ENCODE assay signal across 1 cellular context in the genomic region with DNA sequence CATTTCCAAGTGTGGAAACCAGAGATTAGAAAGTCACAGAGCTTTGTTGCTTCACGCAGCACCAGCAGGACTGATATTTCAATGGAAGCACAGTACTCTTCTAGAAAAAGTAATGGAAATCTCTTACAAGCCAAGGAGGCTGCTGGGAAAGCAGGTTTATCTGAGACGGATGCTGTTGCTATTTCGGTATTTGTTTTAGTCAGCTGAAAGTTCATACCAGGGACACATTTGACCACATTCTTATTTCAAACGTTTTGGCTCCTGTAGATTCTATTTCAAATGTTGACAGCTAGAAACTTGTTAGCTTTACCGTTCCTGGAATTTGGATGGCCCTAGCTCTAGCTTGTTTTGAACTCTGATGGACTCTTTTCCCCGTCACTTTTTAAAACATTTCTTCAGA.
TF ChIP-seq lines count a peak whose summit lies in the region.

No MANE protein-coding gene starts in this region.

TF ChIP-seq in K562, 482 proteins besides CTCF, POLR2A, EP300 and RAD21:
- TF ChIP-seq, protein P1, sequence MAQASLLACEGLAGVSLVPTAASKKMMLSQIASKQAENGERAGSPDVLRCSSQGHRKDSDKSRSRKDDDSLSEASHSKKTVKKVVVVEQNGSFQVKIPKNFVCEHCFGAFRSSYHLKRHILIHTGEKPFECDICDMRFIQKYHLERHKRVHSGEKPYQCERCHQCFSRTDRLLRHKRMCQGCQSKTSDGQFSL (CRISPR knock-in tag; IDR thresholded peaks at IDR 0.05): no peak
- TF ChIP-seq, protein P1 (tag; IDR thresholded peaks at IDR 0.05): no peak
- TF ChIP-seq ZNF124 (CRISPR knock-in tag; IDR thresholded peaks at IDR 0.05) (no peak), POLR2G (IDR thresholded peaks at IDR 0.05; ENCODE audit: low read depth, low read length) (no peak), CHD1 (IDR thresholded peaks at IDR 0.05; ENCODE audit: low read length) (no peak), TEAD1 (CRISPR knock-in tag; IDR thresholded peaks at IDR 0.05) (peak; percentile 28 to 51; a peak in 1 of 4 replicates), MEF2D (tag; conservative IDR thresholded peaks at IDR 0.05; ENCODE audit: low read depth) (0 out of 2 replicates have a peak, but pooled peaks have one; percentile 46), CTBP1 (IDR thresholded peaks at IDR 0.05; ENCODE audit: borderline replicate concordance) (no peak), SRSF7 (optimal IDR thresholded peaks at IDR 0.05; ENCODE audit: low read depth, low read length) (no peak), DMBX1 (CRISPR knock-in tag; IDR thresholded peaks at IDR 0.05; ENCODE audit: borderline replicate concordance) (peak; percentile 55; the same call in 1 of the 2 replicates), ZNF23 (CRISPR knock-in tag; IDR thresholded peaks at IDR 0.05) (no peak), ZC3H8 (IDR thresholded peaks at IDR 0.05) (no peak), NCOA1 (IDR thresholded peaks at IDR 0.05; ENCODE audit: low read depth) (no peak), FOXA3 (CRISPR knock-in tag; conservative IDR thresholded peaks at IDR 0.05 in 1 of 2, IDR thresholded peaks at IDR 0.05 in 1 of 2) (peak in 1 of 2 experiments; percentile 65; a peak in 2 of 4 replicates), MEF2A (IDR thresholded peaks at IDR 0.05; ENCODE audit: control insufficient read depth, low read depth, low read length) (peak; percentile 32; the same call in 1 of the 2 replicates), HNRNPLL (IDR thresholded peaks at IDR 0.05; ENCODE audit: low read depth, low read length, poor library complexity, severe bottlenecking) (no peak), PHF8 (IDR thresholded peaks at IDR 0.05; ENCODE audit: borderline replicate concordance, low read length) (no peak), MBD2 (IDR thresholded peaks at IDR 0.05; ENCODE audit: borderline replicate concordance, low read depth) (no peak)
- TF ChIP-seq, protein P2, sequence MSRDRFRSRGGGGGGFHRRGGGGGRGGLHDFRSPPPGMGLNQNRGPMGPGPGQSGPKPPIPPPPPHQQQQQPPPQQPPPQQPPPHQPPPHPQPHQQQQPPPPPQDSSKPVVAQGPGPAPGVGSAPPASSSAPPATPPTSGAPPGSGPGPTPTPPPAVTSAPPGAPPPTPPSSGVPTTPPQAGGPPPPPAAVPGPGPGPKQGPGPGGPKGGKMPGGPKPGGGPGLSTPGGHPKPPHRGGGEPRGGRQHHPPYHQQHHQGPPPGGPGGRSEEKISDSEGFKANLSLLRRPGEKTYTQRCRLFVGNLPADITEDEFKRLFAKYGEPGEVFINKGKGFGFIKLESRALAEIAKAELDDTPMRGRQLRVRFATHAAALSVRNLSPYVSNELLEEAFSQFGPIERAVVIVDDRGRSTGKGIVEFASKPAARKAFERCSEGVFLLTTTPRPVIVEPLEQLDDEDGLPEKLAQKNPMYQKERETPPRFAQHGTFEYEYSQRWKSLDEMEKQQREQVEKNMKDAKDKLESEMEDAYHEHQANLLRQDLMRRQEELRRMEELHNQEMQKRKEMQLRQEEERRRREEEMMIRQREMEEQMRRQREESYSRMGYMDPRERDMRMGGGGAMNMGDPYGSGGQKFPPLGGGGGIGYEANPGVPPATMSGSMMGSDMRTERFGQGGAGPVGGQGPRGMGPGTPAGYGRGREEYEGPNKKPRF (IDR thresholded peaks at IDR 0.05; ENCODE audit: low read depth, low read length): no peak
TF ChIP-seq in K562: peak in this region for 5.
